In genomic region chr2:127675335-127676261, GRCh38 we compare ENCODE assay signal across 9 cellular contexts. TPM values are rescaled to one million over a fixed set of nuclear protein-coding genes. Genes with fewer than 3 reads are reported as not detected.
DNase-seq lines count a peak whose midpoint lies in the region; ATAC-seq and TF ChIP-seq lines count a peak whose summit lies in the region.
"Had no signal": no experiment of that assay in that cellular context is flagged by ENCODE, and none has a peak within 500 bp of the region (broad histone marks: within the 10 kb centered on the region; RNA-seq: fewer than 3 reads in every experiment).

Gene LIMS2, minus strand, starts transcription at chr2:127675530. Its CDS starts 506 bp downstream, at chr2:127675024.

- H3K27me3 ChIP-seq in Caco-2 (replicated peaks; ENCODE audit: control insufficient read depth, insufficient read depth, low read length) (peaks cover 1% of the 10 kb centered on the region; the same call in 1 of the 2 replicates), MG63 (no peaks in the 10 kb centered on the region), colonic mucosa (peaks cover 30% of the 10 kb centered on the region), right lobe of liver (no peaks in the 10 kb centered on the region), testis (no peaks in the 10 kb centered on the region), Karpas-422 (ENCODE audit: low read length) (no peaks in the 10 kb centered on the region)

- H3K4me3 Mint-ChIP-seq in Caco-2 (ENCODE audit: unreplicated experiment), result peak within 1 kb of the TSS; percentile 83

- DNase-seq in Caco-2, result peak; percentile 67 to 74
- DNase-seq in MG63, result peak; percentile 69
- no peak for DNase-seq in colonic mucosa
- DNase-seq in right lobe of liver, result peak in 1 of 3 donors; percentile 71
- DNase-seq in testis, result peak; percentile 21
- no peak for DNase-seq in HPDE6-E6E7 (ENCODE audit: extremely low spot score)
- no peak for DNase-seq in Karpas-422

- no peak within 1 kb of the TSS for H2AFZ ChIP-seq in Karpas-422 (ENCODE audit: low read length)

- H3K4me1 Mint-ChIP-seq in Caco-2 (ENCODE audit: low read depth, unreplicated experiment), result no peaks in the 10 kb centered on the region

- H3K4me2 ChIP-seq in Karpas-422 (ENCODE audit: low read depth, low read length, poor library complexity, severe bottlenecking), result no peak within 1 kb of the TSS

- H3K9me2 ChIP-seq in Karpas-422 (replicated peaks; ENCODE audit: insufficient read depth, low read length), result no peaks in the 10 kb centered on the region

- H4K20me1 ChIP-seq in Karpas-422 (ENCODE audit: insufficient read depth, low read depth, low read length), result no peaks in the 10 kb centered on the region

- TF ChIP-seq CTCF in Caco-2 (IDR thresholded peaks at IDR 0.05; ENCODE audit: insufficient read depth in 1 of 2, low read depth in 1 of 2, low read length in 1 of 2, severe bottlenecking in 1 of 2, unreplicated experiment in 1 of 2), result peak in 1 of 2 experiments; percentile 36
- TF ChIP-seq CTCF in colonic mucosa (IDR thresholded peaks at IDR 0.05), result no peak
- TF ChIP-seq CTCF in right lobe of liver (IDR thresholded peaks at IDR 0.05), result peak in 3 of 4 donors; percentile 25 to 44 (median 35)
- peak in 1 of 3 experiments; percentile 7 for TF ChIP-seq CTCF in testis (IDR thresholded peaks at IDR 0.05)

- H3K79me2 ChIP-seq in Karpas-422 (ENCODE audit: low read length), result no peaks in the 10 kb centered on the region

- ATAC-seq in right lobe of liver, result peak; percentile 82 to 86 (median 82)
- ATAC-seq in HG03432 (IDR thresholded peaks at IDR 0.05; ENCODE audit: unreplicated experiment), result no peak

- intact Hi-C loops in Caco-2 (cut with micrococcal nuclease; ENCODE audit: unreplicated experiment), result loop anchor here (1.0 kb wide), 2 partner anchors 26 to 84 kb away; no protein-coding TSS in a partner anchor
- intact Hi-C loops in colonic mucosa (cut with DNase I), result no loop called here
- intact Hi-C loops in right lobe of liver (cut with DNase I), result no loop called here
- intact Hi-C loops in testis (cut with DNase I; ENCODE audit: low total_unique reads), result no loop called here

- H3K4me1 ChIP-seq in Caco-2 (peaks cover 6% of the 10 kb centered on the region; the same call in 1 of the 2 replicates), colonic mucosa (no peaks in the 10 kb centered on the region), right lobe of liver (peaks cover 0 to 6% (median 0%) of the 10 kb centered on the region in 4 donors), testis (no peaks in the 10 kb centered on the region), Karpas-422 (ENCODE audit: low read length) (no peaks in the 10 kb centered on the region)

- CTCF ChIA-PET in Caco-2 (lab: Charles Lee), result interaction anchor here (0.6 to 2.0 kb wide), 6 partner anchors 10 to 478 kb away, joined by 3 to 23 read pairs (median 5); partner anchors contain the start of gene SFT2D3

- H3K9me3 ChIP-seq in Caco-2 (no peaks in the 10 kb centered on the region), MG63 (no peaks in the 10 kb centered on the region), colonic mucosa (no peaks in the 10 kb centered on the region), right lobe of liver (no peaks in the 10 kb centered on the region), testis (no peaks in the 10 kb centered on the region), Karpas-422 (ENCODE audit: low read length) (no peaks in the 10 kb centered on the region)

- H3K9ac ChIP-seq in colonic mucosa (ENCODE audit: low read depth in 2 of 2, low read length in 2 of 2), result peak within 1 kb of the TSS; percentile 58 to 73
- no peak within 1 kb of the TSS for H3K9ac ChIP-seq in Karpas-422 (ENCODE audit: low read length)

- H3K36me3 Mint-ChIP-seq in Caco-2 (ENCODE audit: insufficient read depth, unreplicated experiment), result no peaks in the 10 kb centered on the region

- TF ChIP-seq POLR2A in right lobe of liver (IDR thresholded peaks at IDR 0.05) (no peak), testis (IDR thresholded peaks at IDR 0.05) (no peak)

- 5% methylated on average over 23 of the region's 56 CpGs for WGBS in right lobe of liver (ENCODE audit: insufficient coverage, low coverage, low lambda C conversion rate, missing lambda C conversion rate)
- 1 to 2% methylated on average over 28 to 53 of the region's 56 CpGs for WGBS in testis, 2 donors

- POLR2A ChIA-PET in Caco-2 (lab: Charles Lee), result interaction anchor here (1.7 to 2.0 kb wide), 2 partner anchors 25 to 149 kb away, joined by 11 read pairs; partner anchors contain the start of gene IWS1

- no peak within 1 kb of the TSS for H3K27ac Mint-ChIP-seq in Caco-2 (ENCODE audit: unreplicated experiment)

- no peaks in the 10 kb centered on the region for H3K9me3 Mint-ChIP-seq in Caco-2 (ENCODE audit: unreplicated experiment)

- peak within 1 kb of the TSS; percentile 61 for H3K27ac ChIP-seq in colonic mucosa
- H3K27ac ChIP-seq in right lobe of liver, result peak within 1 kb of the TSS; percentile 34 to 70 (median 47)
- peak within 1 kb of the TSS in 1 of 2 donors; percentile 68 for H3K27ac ChIP-seq in testis
- H3K27ac ChIP-seq in Karpas-422 (ENCODE audit: low read length), result no peak within 1 kb of the TSS

- H3K36me3 ChIP-seq in Caco-2 (ENCODE audit: control insufficient read depth, insufficient read depth, low read length) (no peaks in the 10 kb centered on the region), MG63 (no peaks in the 10 kb centered on the region), colonic mucosa (no peaks in the 10 kb centered on the region), right lobe of liver (no peaks in the 10 kb centered on the region), testis (ENCODE audit: low read depth, missing control alignments) (no peaks in the 10 kb centered on the region), Karpas-422 (ENCODE audit: insufficient read depth, low read length) (no peaks in the 10 kb centered on the region)

- H3K4me3 ChIP-seq in Caco-2 (ENCODE audit: low read depth, low read length), result peak within 1 kb of the TSS; percentile 56
- peak within 1 kb of the TSS; percentile 48 for H3K4me3 ChIP-seq in MG63
- peak within 1 kb of the TSS; percentile 54 for H3K4me3 ChIP-seq in colonic mucosa
- H3K4me3 ChIP-seq in right lobe of liver, result peak within 1 kb of the TSS; percentile 69 to 79 (median 70)
- peak within 1 kb of the TSS; percentile 61 to 64 for H3K4me3 ChIP-seq in testis
- H3K4me3 ChIP-seq in Karpas-422 (ENCODE audit: low read length), result no peak within 1 kb of the TSS

- peaks cover 8% of the 10 kb centered on the region for H3K27me3 Mint-ChIP-seq in Caco-2 (ENCODE audit: insufficient read depth, unreplicated experiment)

- BruUV-seq in Caco-2 (replicated peaks; lab: Mats Ljungman, UMichigan), result no TSS peak

RNA-seq across cellular contexts. Expression of gene LIMS2, which starts in this region (rescaled TPM):
- total RNA-seq in Caco-2 (2022) (9.6 and 10.0 TPM in 2 replicates), colonic mucosa (10 to 100 TPM in 1 of 2 donors, 1 to 10 TPM in 1; 6.6 to 37.2 TPM), right lobe of liver (10 to 100 TPM in 5 of 6 experiments, 1 to 10 TPM in 1; 6.6 to 37.7 (median 19.5) TPM), testis (10 to 100 TPM; 19.0 to 19.3 TPM)
- total RNA-seq in MG63 (2014; rRNA removed; shearing (Covaris generic); ENCODE audit: low replicate concordance), result 0.53 and 2.3 TPM in 2 replicates
- 23.6 TPM for polyA plus RNA-seq in testis (ENCODE audit: insufficient read depth, low read depth, low replicate concordance)
- total RNA-seq in Karpas-422 (2014; rRNA removed; shearing (Covaris generic); ENCODE audit: low replicate concordance), result 0.32 and 0.56 TPM in 2 replicates
- total RNA-seq: NCI-H460 had no signal

Comparison
In these comparisons a context has a peak if more than half of its experiments do, and no peak if none do; other contexts are left out.
1. DNase-seq: peak in Caco-2 (2 of 2), MG63 (single experiment) and testis (single experiment); none in colonic mucosa (single experiment), HPDE6-E6E7 (single experiment) and Karpas-422 (single experiment).